9 cellular contexts compared by ENCODE assay signal in the genomic region with DNA sequence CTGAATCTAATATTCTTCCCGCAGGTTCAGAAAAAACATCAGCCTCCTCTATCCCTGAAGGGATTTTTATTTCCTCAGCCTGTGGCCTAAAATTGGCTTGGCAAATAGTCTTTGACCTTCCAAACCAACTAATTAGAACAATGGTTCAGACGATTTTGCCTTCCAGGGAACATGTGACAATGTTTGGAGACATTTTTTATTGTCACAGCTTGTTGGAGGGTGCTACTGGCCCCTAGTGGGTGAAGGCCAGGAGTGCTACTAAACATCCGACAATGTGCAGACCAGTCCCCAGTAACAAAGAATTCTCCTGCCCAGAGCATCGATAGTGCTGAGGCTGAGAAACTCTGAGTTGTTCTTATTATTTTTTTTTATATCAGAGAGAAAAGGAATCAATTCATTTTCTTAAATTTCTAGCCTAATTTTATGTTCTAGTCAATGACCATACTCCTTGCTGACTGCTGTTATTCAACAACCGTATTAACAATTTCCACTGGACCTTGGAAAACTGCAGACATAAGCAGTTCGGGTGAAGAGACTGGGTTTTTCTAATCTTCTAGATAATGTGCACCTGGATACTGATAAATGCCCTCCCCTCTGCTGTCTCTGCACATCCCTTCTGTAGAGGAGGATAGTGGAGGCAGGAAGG.
DNase-seq lines count a peak whose midpoint lies in the region; ATAC-seq, FAIRE-seq and TF ChIP-seq lines count a peak whose summit lies in the region.
"Had no signal": no experiment of that assay in that cellular context is flagged by ENCODE, and none has a peak within 500 bp of the region (broad histone marks: within the 10 kb centered on the region; RNA-seq: fewer than 3 reads in every experiment).

No MANE protein-coding gene starts in this region.

- peak; percentile 89 for TF ChIP-seq CTCF in VCaP (conservative IDR thresholded peaks at IDR 0.05)

- H3K27ac ChIP-seq in VCaP: peak overlapping the region; percentile 31; the same call in 1 of the 2 replicates

- peak; percentile 82 for FAIRE-seq in islet of Langerhans (lab: Jason Lieb, UNC)
- FAIRE-seq: A204.1 had no signal

- H3K4me3 Mint-ChIP-seq in stimulated activated effector memory CD8-positive, alpha-beta T cell treated with anti-CD3 and anti-CD28 coated beads, Interleukin-12 subunit alpha, Interleukin-12 subunit beta, amount 100 ng/mL, for 72 hours: no peak overlapping the region
- no peak overlapping the region for H3K4me3 Mint-ChIP-seq in activated CD4-positive, alpha-beta T cell treated with anti-CD3 and anti-CD28 coated beads, Interleukin-2, amount 10 ng/mL, durations not matched to agents 24 days and 14 days

- H3K27me3 Mint-ChIP-seq in activated CD4-positive, alpha-beta T cell treated with anti-CD3 and anti-CD28 coated beads, Interleukin-2, amount 10 ng/mL, durations not matched to agents 24 days and 14 days: no peaks in the 10 kb centered on the region

- H3K4me1 Mint-ChIP-seq in stimulated activated effector memory CD8-positive, alpha-beta T cell treated with anti-CD3 and anti-CD28 coated beads, Interleukin-12 subunit alpha, Interleukin-12 subunit beta, amount 100 ng/mL, for 72 hours: no peaks in the 10 kb centered on the region
- H3K4me1 Mint-ChIP-seq in activated CD4-positive, alpha-beta T cell treated with anti-CD3 and anti-CD28 coated beads, Interleukin-2, amount 10 ng/mL, durations not matched to agents 24 days and 14 days: no peaks in the 10 kb centered on the region

- intact Hi-C loops in activated CD4-positive, alpha-beta T cell treated with anti-CD3 and anti-CD28 coated beads, Interleukin-2, amount 10 ng/mL, durations not matched to agents 24 days and 14 days (cut with micrococcal nuclease): no loop called here

- H3K9me3 Mint-ChIP-seq in stimulated activated effector memory CD8-positive, alpha-beta T cell treated with anti-CD3 and anti-CD28 coated beads, Interleukin-12 subunit alpha, Interleukin-12 subunit beta, amount 100 ng/mL, for 72 hours: peaks cover 4% of the 10 kb centered on the region
- peaks cover 3% of the 10 kb centered on the region for H3K9me3 Mint-ChIP-seq in activated CD4-positive, alpha-beta T cell treated with anti-CD3 and anti-CD28 coated beads, Interleukin-2, amount 10 ng/mL, durations not matched to agents 24 days and 14 days

- no peaks in the 10 kb centered on the region for H3K36me3 Mint-ChIP-seq in stimulated activated effector memory CD8-positive, alpha-beta T cell treated with anti-CD3 and anti-CD28 coated beads, Interleukin-12 subunit alpha, Interleukin-12 subunit beta, amount 100 ng/mL, for 72 hours
- no peaks in the 10 kb centered on the region for H3K36me3 Mint-ChIP-seq in activated CD4-positive, alpha-beta T cell treated with anti-CD3 and anti-CD28 coated beads, Interleukin-2, amount 10 ng/mL, durations not matched to agents 24 days and 14 days (ENCODE audit: low read depth)

- H3K27ac Mint-ChIP-seq in stimulated activated effector memory CD8-positive, alpha-beta T cell treated with anti-CD3 and anti-CD28 coated beads, Interleukin-12 subunit alpha, Interleukin-12 subunit beta, amount 100 ng/mL, for 72 hours: no peak overlapping the region
- no peak overlapping the region for H3K27ac Mint-ChIP-seq in activated CD4-positive, alpha-beta T cell treated with anti-CD3 and anti-CD28 coated beads, Interleukin-2, amount 10 ng/mL, durations not matched to agents 24 days and 14 days

- DNase-seq in DMS153 (lab: John Stamatoyannopoulos, UW): peak; percentile 34
- DNase-seq in DMS153 treated with DMSO at 0.1 percent for 48 hours (lab: John Stamatoyannopoulos, UW; ENCODE audit: unreplicated experiment): no peak
- DNase-seq in NCI-H1092 treated with DMSO at 0.1 percent for 48 hours (lab: John Stamatoyannopoulos, UW): peak; percentile 63
- no peak for DNase-seq in stimulated activated effector memory CD8-positive, alpha-beta T cell treated with anti-CD3 and anti-CD28 coated beads, Interleukin-12 subunit alpha, Interleukin-12 subunit beta, amount 100 ng/mL, for 72 hours (ENCODE audit: low spot score in 2 of 2)
- no peak for DNase-seq in ecto neural progenitor cell (ENCODE audit: low spot score)
- DNase-seq in activated CD4-positive, alpha-beta T cell treated with anti-CD3 and anti-CD28 coated beads, Interleukin-2, amount 10 ng/mL, durations not matched to agents 24 days and 14 days: no peak

- ATAC-seq in stimulated activated effector memory CD8-positive, alpha-beta T cell treated with anti-CD3 and anti-CD28 coated beads, Interleukin-12 subunit alpha, Interleukin-12 subunit beta, amount 100 ng/mL, for 72 hours: no peak

Comparison
In these comparisons a context has a peak if more than half of its experiments do, and no peak if none do; other contexts are left out.
1. DNase-seq: peak in DMS153 (single experiment) and NCI-H1092 treated with DMSO at 0.1 percent for 48 hours (single experiment); none in DMS153 treated with DMSO at 0.1 percent for 48 hours (single experiment), stimulated activated effector memory CD8-positive, alpha-beta T cell treated with anti-CD3 and anti-CD28 coated beads, Interleukin-12 subunit alpha, Interleukin-12 subunit beta, amount 100 ng/mL, for 72 hours (0 of 2), ecto neural progenitor cell (single experiment) and activated CD4-positive, alpha-beta T cell treated with anti-CD3 and anti-CD28 coated beads, Interleukin-2, amount 10 ng/mL, durations not matched to agents 24 days and 14 days (single experiment).